ENCODE assay signal across 11 cellular contexts in the genomic region with DNA sequence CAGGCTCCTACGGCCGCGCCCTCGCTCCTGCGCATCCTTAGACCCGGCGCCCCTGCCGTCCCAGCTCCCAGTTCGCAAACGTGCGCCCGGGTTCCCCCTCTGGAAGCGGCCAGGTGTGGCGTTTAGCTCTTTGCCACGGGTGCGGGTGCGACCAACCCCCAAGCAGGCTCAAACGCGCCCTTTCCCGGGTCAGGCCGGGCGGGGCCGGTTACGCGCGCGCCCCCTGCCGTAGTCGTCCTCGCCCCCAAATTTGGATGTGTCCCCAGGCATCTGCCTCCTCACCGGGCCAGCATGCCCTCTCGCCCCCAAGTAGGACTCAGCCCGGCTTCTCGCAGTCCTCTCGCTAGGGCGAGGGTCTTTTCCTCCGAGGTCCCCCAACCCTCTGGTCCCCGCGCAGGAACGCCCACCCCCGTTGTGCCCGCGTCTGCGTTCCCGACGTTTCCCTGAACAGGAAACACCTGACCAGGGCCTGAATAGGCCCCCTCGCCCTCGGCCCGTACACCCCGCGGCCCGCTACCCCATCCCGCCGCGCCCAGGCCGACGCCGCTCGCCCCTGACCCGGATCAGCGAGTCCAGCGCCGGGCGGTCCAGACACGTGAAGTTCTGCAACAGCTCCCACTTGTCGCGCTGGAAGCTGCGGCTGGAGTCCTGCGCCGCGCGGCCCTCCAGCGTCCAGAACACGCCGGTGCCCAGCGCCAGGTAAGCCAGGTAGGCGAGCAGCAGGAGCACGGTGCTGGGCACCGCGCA. TPM values are rescaled to one million over a fixed set of nuclear protein-coding genes. Genes with fewer than 3 reads are reported as not detected.
DNase-seq lines count a peak whose midpoint lies in the region; ATAC-seq, FAIRE-seq and TF ChIP-seq lines count a peak whose summit lies in the region.
"Had no signal": no experiment of that assay in that cellular context is flagged by ENCODE, and none has a peak within 500 bp of the region (broad histone marks: within the 10 kb centered on the region; RNA-seq: fewer than 3 reads in every experiment).

No MANE protein-coding gene starts in this region.

- H2BK15ac ChIP-seq in neuronal stem cell (ENCODE audit: low read length), result peak overlapping the region; percentile 75

- TF ChIP-seq CTCF in A549 (IDR thresholded peaks at IDR 0.05), result no peak
- no peak for TF ChIP-seq CTCF in esophagus muscularis mucosa (IDR thresholded peaks at IDR 0.05)
- TF ChIP-seq CTCF in GM13976 (IDR thresholded peaks at IDR 0.05; ENCODE audit: borderline replicate concordance, control extremely low read depth, extremely low read depth, insufficient read depth, missing control alignments), result no peak

- H2AFZ ChIP-seq in neuronal stem cell (ENCODE audit: low read length), result peak overlapping the region; percentile 23

- no peak for TF ChIP-seq EP300 in A549 (IDR thresholded peaks at IDR 0.05)
- TF ChIP-seq EP300 in esophagus muscularis mucosa (IDR thresholded peaks at IDR 0.05), result no peak

- peak overlapping the region; percentile 38 for H3K23ac ChIP-seq in neuronal stem cell (ENCODE audit: low read depth, low read length, poor library complexity)

- intact Hi-C loops in esophagus muscularis mucosa (cut with DNase I), result no loop called here

- no peak overlapping the region for H3K4ac ChIP-seq in neuronal stem cell (ENCODE audit: low read length)

- in situ Hi-C loops in GM13976 (cut with MboI; ENCODE audit: low sequenced_read_pairs, unreplicated experiment), result no loop called here

- no peaks in the 10 kb centered on the region for H3K4me1 ChIP-seq in A549
- H3K4me1 ChIP-seq in esophagus muscularis mucosa, result peaks cover 11 to 21% (median 18%) of the 10 kb centered on the region in 4 donors
- H3K4me1 ChIP-seq in neuronal stem cell (ENCODE audit: control insufficient read depth in 2 of 2, insufficient read depth in 1 of 2, low read depth in 1 of 2, low read length in 2 of 2), result peaks cover 0 to 4% of the 10 kb centered on the region in 2 donors
- H3K4me1 ChIP-seq: foreskin keratinocyte had no signal

- no peak overlapping the region for H3K14ac ChIP-seq in neuronal stem cell (ENCODE audit: low read length)

- H2BK120ac ChIP-seq in neuronal stem cell (ENCODE audit: low read depth, low read length), result no peak overlapping the region

- H3K27me3 ChIP-seq in esophagus muscularis mucosa, result peaks cover 0 to 67% (median 21%) of the 10 kb centered on the region in 4 donors
- peaks cover 14 to 72% (median 53%) of the 10 kb centered on the region in 3 experiments for H3K27me3 ChIP-seq in neuronal stem cell (ENCODE audit: control insufficient read depth in 3 of 3, insufficient read depth in 3 of 3, low read depth in 1 of 3, low read length in 3 of 3)

- H4K8ac ChIP-seq in neuronal stem cell (ENCODE audit: low read depth, low read length), result no peak overlapping the region

- no peak overlapping the region for H4K91ac ChIP-seq in neuronal stem cell (ENCODE audit: low read depth, low read length, poor library complexity)

- H3K9ac ChIP-seq in neuronal stem cell (ENCODE audit: low read depth, low read length, poor library complexity), result peak overlapping the region; percentile 83

- H3K9me3 ChIP-seq in A549 (no peaks in the 10 kb centered on the region), esophagus muscularis mucosa (peaks cover 0 to 4% (median 0%) of the 10 kb centered on the region in 4 donors), neuronal stem cell (replicated peaks in 1 of 2; ENCODE audit: control insufficient read depth in 2 of 2, insufficient read depth in 1 of 2, low read depth in 1 of 2, low read length in 2 of 2) (no peaks in the 10 kb centered on the region)

- WGBS in A549 (ENCODE audit: missing lambda C conversion rate), result 38% methylated on average over 11 of the region's 80 CpGs
- 15% methylated on average over 4 of the region's 80 CpGs for WGBS in esophagus muscularis mucosa
- no CpG with 5 or more reads among the region's 80 CpGs for WGBS in neuronal stem cell (ENCODE audit: extremely low coverage in 2 of 2, insufficient read length in 2 of 2, insufficient replicate concordance in 1 of 2), 2 donors

- peak overlapping the region; percentile 42 for H2AK5ac ChIP-seq in neuronal stem cell (ENCODE audit: low read depth, low read length)

- H3K4me3 ChIP-seq in A549 (peak overlapping the region; percentile 21; the same call in 1 of the 3 replicates), esophagus muscularis mucosa (peak overlapping the region; percentile 36 to 43 (median 39)), neuronal stem cell (ENCODE audit: low read length in 2 of 2) (peak overlapping the region in 1 of 2 donors; percentile 79)
- H3K4me3 ChIP-seq in Jurkat, Clone E6-1 (ENCODE audit: low read length), result peak overlapping the region; percentile 42

- H3K27ac ChIP-seq in A549, result no peak overlapping the region
- no peak overlapping the region for H3K27ac ChIP-seq in esophagus muscularis mucosa (replicated peaks in 1 of 4)
- no peak overlapping the region for H3K27ac ChIP-seq in neuronal stem cell (replicated peaks; ENCODE audit: low read length)
- H3K27ac ChIP-seq: foreskin keratinocyte had no signal

- POLR2A ChIA-PET in A549 (lab: Yijun Ruan, JAX), result no interaction called here

- DNase-seq in A549 (ENCODE audit: low read depth in 1 of 2, low spot score in 1 of 2) (no peak), esophagus muscularis mucosa (ENCODE audit: extremely low spot score) (no peak), neuronal stem cell (ENCODE audit: low spot score) (peak; percentile 8), Ammon's horn (ENCODE audit: low spot score) (no peak), GM13976 (ENCODE audit: low spot score) (no peak), RKO (ENCODE audit: low spot score) (no peak)
- DNase-seq in Jurkat, Clone E6-1 (ENCODE audit: low read depth, low spot score), result no peak
- DNase-seq: activated CD4-positive, alpha-beta T cell treated with anti-CD3 and anti-CD28 coated beads for 4 hours; foreskin keratinocyte; Karpas-422 had no signal

- no peak for ATAC-seq in A549
- no peak for ATAC-seq in activated CD4-positive, CD25-positive, alpha-beta regulatory T cell treated with anti-CD3 and anti-CD28 coated beads, Interleukin-2, amount 50 U/mL, for 24 hours
- ATAC-seq: foreskin keratinocyte had no signal

- H3K18ac ChIP-seq in neuronal stem cell (ENCODE audit: low read length), result peak overlapping the region; percentile 91

- FAIRE-seq in A549 (lab: Jason Lieb, UNC), result no peak

- no peaks in the 10 kb centered on the region for H3K79me1 ChIP-seq in neuronal stem cell (ENCODE audit: low read depth, low read length)

- no peak overlapping the region for H2BK5ac ChIP-seq in neuronal stem cell (ENCODE audit: low read length)

- no peaks in the 10 kb centered on the region for H3K36me3 ChIP-seq in esophagus muscularis mucosa
- H3K36me3 ChIP-seq in neuronal stem cell (replicated peaks in 1 of 2; ENCODE audit: control insufficient read depth in 2 of 2, insufficient read depth in 2 of 2, low read length in 2 of 2), result no peaks in the 10 kb centered on the region

- H2BK12ac ChIP-seq in neuronal stem cell (ENCODE audit: low read length), result peak overlapping the region; percentile 26

- TF ChIP-seq POLR2A in A549 (IDR thresholded peaks at IDR 0.05; ENCODE audit: low read length) (no peak), esophagus muscularis mucosa (IDR thresholded peaks at IDR 0.05; ENCODE audit: low read depth) (no peak)

- no peak for TF ChIP-seq RAD21 in A549 (conservative IDR thresholded peaks at IDR 0.05 in 1 of 2, IDR thresholded peaks at IDR 0.05 in 1 of 2)

- CTCF ChIA-PET in A549 (lab: Yijun Ruan, JAX), result interaction anchor here (1.1 to 10.0 kb wide), 2 partner anchors 17 to 147 kb away, joined by 6 to 108 read pairs; no protein-coding TSS in a partner anchor

- H3K4me2 ChIP-seq in A549 (peak overlapping the region; percentile 62), neuronal stem cell (ENCODE audit: insufficient read depth, low read length, poor library complexity, severe bottlenecking) (peak overlapping the region; percentile 92)

TF ChIP-seq in A549, 52 proteins besides CTCF, POLR2A, EP300 and RAD21 (continues in another document):
- TF ChIP-seq, protein P1, sequence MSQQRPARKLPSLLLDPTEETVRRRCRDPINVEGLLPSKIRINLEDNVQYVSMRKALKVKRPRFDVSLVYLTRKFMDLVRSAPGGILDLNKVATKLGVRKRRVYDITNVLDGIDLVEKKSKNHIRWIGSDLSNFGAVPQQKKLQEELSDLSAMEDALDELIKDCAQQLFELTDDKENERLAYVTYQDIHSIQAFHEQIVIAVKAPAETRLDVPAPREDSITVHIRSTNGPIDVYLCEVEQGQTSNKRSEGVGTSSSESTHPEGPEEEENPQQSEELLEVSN (IDR thresholded peaks at IDR 0.05; ENCODE audit: borderline replicate concordance, low read depth), result no peak
- no peak for TF ChIP-seq RNF2 (IDR thresholded peaks at IDR 0.05; ENCODE audit: borderline replicate concordance, low read depth)
- TF ChIP-seq GATA3 (IDR thresholded peaks at IDR 0.05; ENCODE audit: borderline replicate concordance), result no peak
- no peak for TF ChIP-seq ESRRA (IDR thresholded peaks at IDR 0.05; ENCODE audit: borderline replicate concordance, low read length)
- no peak for TF ChIP-seq KDM5A (IDR thresholded peaks at IDR 0.05)
- no peak for TF ChIP-seq CBX2 (IDR thresholded peaks at IDR 0.05; ENCODE audit: borderline replicate concordance, low read depth)
- TF ChIP-seq ZSCAN20 (CRISPR knock-in tag; IDR thresholded peaks at IDR 0.05), result no peak
- no peak for TF ChIP-seq MAFK (IDR thresholded peaks at IDR 0.05; ENCODE audit: partially characterized antibody)

RNA-seq across cellular contexts. Expression of gene KCNK17, which starts 0.5 kb away (rescaled TPM):
- not detected in 2 replicates for polyA plus RNA-seq in A549 (2011; rRNA removed)
- not detected in 2 replicates for polyA plus RNA-seq in A549 (2012; cell fraction: cytosol; rRNA removed)
- not detected in 2 replicates for polyA plus RNA-seq in A549 (2012; cell fraction: nucleus; rRNA removed)
- polyA plus RNA-seq in A549 (2017; fragmentation: RNase III; extraction: RNeasy Plus Mini Kit Qiagen cat#74134 plus additional on column Dnase treatment), result not detected in 3 replicates
- not detected in 2 replicates for polyA minus RNA-seq in A549 (2011; rRNA and poly(A)+ RNA removed)
- not detected for polyA plus RNA-seq in Jurkat, Clone E6-1 (2012; ENCODE audit: insufficient read depth, insufficient read length)
- total RNA-seq in esophagus muscularis mucosa, result under 1 TPM in 1 of 4 donors, not detected in 3; 0.17 TPM
- polyA plus RNA-seq in neuronal stem cell (2013, experiment 1 of 2), result 0.33 TPM
- 0.22 TPM for polyA plus RNA-seq in neuronal stem cell (2013, experiment 2 of 2)
- total RNA-seq: foreskin keratinocyte had no signal
- polyA plus RNA-seq: foreskin keratinocyte had no signal

RNA-seq across cellular contexts. Expression of gene KCNK16, which starts 8.8 kb away (rescaled TPM):
- not detected in 2 replicates for polyA plus RNA-seq in A549 (2011; rRNA removed)
- polyA plus RNA-seq in A549 (2012; cell fraction: cytosol; rRNA removed), result not detected in 2 replicates
- polyA plus RNA-seq in A549 (2012; cell fraction: nucleus; rRNA removed), result not detected in 2 replicates
- not detected in 3 replicates for polyA plus RNA-seq in A549 (2017; fragmentation: RNase III; extraction: RNeasy Plus Mini Kit Qiagen cat#74134 plus additional on column Dnase treatment)
- not detected in 2 replicates for polyA minus RNA-seq in A549 (2011; rRNA and poly(A)+ RNA removed)
- polyA plus RNA-seq in Jurkat, Clone E6-1 (2012; ENCODE audit: insufficient read depth, insufficient read length), result not detected
- not detected for total RNA-seq in esophagus muscularis mucosa
- not detected for polyA plus RNA-seq in neuronal stem cell (2013, experiment 1 of 2)
- polyA plus RNA-seq in neuronal stem cell (2013, experiment 2 of 2), result not detected
- total RNA-seq: foreskin keratinocyte had no signal
- polyA plus RNA-seq: foreskin keratinocyte had no signal
